In the genomic region with DNA sequence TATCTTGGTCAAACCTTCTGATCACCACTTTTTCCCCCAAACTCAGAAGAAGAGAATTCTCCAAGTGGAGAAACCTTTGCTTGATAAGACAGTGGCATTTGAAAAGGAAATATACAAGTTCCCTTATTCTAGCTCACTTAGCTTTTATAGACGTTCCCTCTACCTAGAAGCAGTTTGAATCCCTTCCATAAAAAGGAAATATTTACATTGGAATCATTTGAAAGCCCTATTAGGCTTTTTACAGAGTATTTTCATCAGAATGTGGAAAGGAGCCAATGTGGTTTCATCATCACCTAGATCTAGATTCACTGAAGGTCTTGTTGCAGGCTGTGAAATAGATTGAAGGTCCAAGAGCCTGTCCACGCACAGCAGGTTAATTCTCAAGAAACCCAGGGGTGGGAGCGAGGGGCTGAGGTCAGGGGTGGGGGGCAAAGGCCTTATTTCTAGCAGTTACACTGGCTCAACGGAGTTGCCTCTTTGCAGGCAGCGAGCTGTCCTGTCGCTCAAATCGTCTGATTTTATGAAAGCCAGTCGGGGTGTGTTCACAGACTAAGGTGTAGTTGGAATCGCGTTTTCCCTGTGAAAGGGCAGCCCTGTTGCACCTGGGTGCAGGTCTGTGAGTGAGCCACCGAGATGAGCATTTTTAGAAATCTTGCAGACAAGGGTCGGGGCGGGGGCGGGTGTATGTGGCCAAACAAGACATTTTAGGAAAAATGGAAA, we compare ENCODE assay signal across 1 cellular context.
TF ChIP-seq lines count a peak whose summit lies in the region.

No MANE protein-coding gene starts in this region.

TF ChIP-seq in GM23338, 12 proteins besides CTCF, POLR2A, EP300 and RAD21 (continued from another document):
- TF ChIP-seq, protein P1, sequence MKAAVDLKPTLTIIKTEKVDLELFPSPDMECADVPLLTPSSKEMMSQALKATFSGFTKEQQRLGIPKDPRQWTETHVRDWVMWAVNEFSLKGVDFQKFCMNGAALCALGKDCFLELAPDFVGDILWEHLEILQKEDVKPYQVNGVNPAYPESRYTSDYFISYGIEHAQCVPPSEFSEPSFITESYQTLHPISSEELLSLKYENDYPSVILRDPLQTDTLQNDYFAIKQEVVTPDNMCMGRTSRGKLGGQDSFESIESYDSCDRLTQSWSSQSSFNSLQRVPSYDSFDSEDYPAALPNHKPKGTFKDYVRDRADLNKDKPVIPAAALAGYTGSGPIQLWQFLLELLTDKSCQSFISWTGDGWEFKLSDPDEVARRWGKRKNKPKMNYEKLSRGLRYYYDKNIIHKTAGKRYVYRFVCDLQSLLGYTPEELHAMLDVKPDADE (IDR thresholded peaks at IDR 0.05) = no peak
- no peak for TF ChIP-seq ZNF114 (CRISPR knock-in tag; IDR thresholded peaks at IDR 0.05)
- no peak for TF ChIP-seq JUNB (IDR thresholded peaks at IDR 0.05; ENCODE audit: unreplicated experiment)
- no peak for TF ChIP-seq EZH2phosphoT487 (IDR thresholded peaks at IDR 0.05; ENCODE audit: unreplicated experiment)
